ENCODE assay signal across 34 cellular contexts in genomic region chr6:33690766-33691165, GRCh38. TPM values are rescaled to one million over a fixed set of nuclear protein-coding genes. Genes with fewer than 3 reads are reported as not detected.
DNase-seq lines count a peak whose midpoint lies in the region; ATAC-seq and TF ChIP-seq lines count a peak whose summit lies in the region.
"Had no signal": no experiment of that assay in that cellular context is flagged by ENCODE, and none has a peak within 500 bp of the region (broad histone marks: within the 10 kb centered on the region; RNA-seq: fewer than 3 reads in every experiment).

No MANE protein-coding gene starts in this region.

- intact Hi-C loops in Right ventricle myocardium inferior (cut with DNase I) (loop anchor here (10.0 kb wide), 1 partner anchor 276 kb away; the partner anchor contains the start of genes CUTA and PHF1), cardiac septum (cut with DNase I) (loop anchor here (10.0 kb wide), 1 partner anchor 276 kb away; the partner anchor contains the start of genes CUTA and PHF1), Caco-2 (cut with micrococcal nuclease; ENCODE audit: unreplicated experiment) (no loop called here)

- H3K4me3 Mint-ChIP-seq in CD8-positive, alpha-beta memory T cell = no peak overlapping the region
- H3K4me3 Mint-ChIP-seq in T-helper 17 cell (no peak overlapping the region), Caco-2 (ENCODE audit: unreplicated experiment) (no peak overlapping the region)
- no peak overlapping the region for H3K4me3 Mint-ChIP-seq in naive thymus-derived CD8-positive, alpha-beta T cell
- H3K4me3 Mint-ChIP-seq: activated naive CD8-positive, alpha-beta T cell treated with anti-CD3 and anti-CD28 coated beads, Interleukin-2, amount 10 ng/mL, durations not matched to agents 7 days and 5 days; nephron progenitor cell; stimulated activated naive B cell treated with anti-CD40 and anti-IgM and Interleukin-4, amounts not matched to agents 10 μg/mL and 1 μg/mL and 100 μg/mL, for 72 hours had no signal

- no peaks in the 10 kb centered on the region for H3K27me3 ChIP-seq in CD8-positive, alpha-beta memory T cell (ENCODE audit: insufficient read depth, low read length, poor library complexity, severe bottlenecking)
- no peaks in the 10 kb centered on the region for H3K27me3 ChIP-seq in Caco-2 (replicated peaks; ENCODE audit: control insufficient read depth, insufficient read depth, low read length)
- H3K27me3 ChIP-seq: BE2C, colonic mucosa, pancreas, suprapubic skin, upper lobe of right lung had no signal

- no peak for TF ChIP-seq CTCF in Caco-2 (IDR thresholded peaks at IDR 0.05; ENCODE audit: insufficient read depth in 1 of 2, low read depth in 1 of 2, low read length in 1 of 2, severe bottlenecking in 1 of 2, unreplicated experiment in 1 of 2)

- ATAC-seq in Right ventricle myocardium inferior (no peak), T-helper 17 cell (no peak)
- no peak for ATAC-seq in naive thymus-derived CD8-positive, alpha-beta T cell
- ATAC-seq: lower lobe of right lung; pancreas; PC-3; stimulated activated naive B cell treated with anti-CD40 and anti-IgM and Interleukin-4, amounts not matched to agents 10 μg/mL and 1 μg/mL and 100 μg/mL, for 72 hours; upper lobe of right lung had no signal

- H3K4me3 ChIP-seq in CD8-positive, alpha-beta memory T cell (ENCODE audit: low read length) = no peak overlapping the region
- H3K4me3 ChIP-seq in Caco-2 (ENCODE audit: low read depth, low read length) = no peak overlapping the region
- H3K4me3 ChIP-seq: colonic mucosa, HAP-1, lower lobe of right lung, pancreas, skin epidermis, suprapubic skin, upper lobe of right lung had no signal

- peaks cover 0 to 1% (median 0%) of the 10 kb centered on the region in 5 donors for H3K9me3 Mint-ChIP-seq in CD8-positive, alpha-beta memory T cell
- no peaks in the 10 kb centered on the region for H3K9me3 Mint-ChIP-seq in naive thymus-derived CD8-positive, alpha-beta T cell
- H3K9me3 Mint-ChIP-seq in Caco-2 (ENCODE audit: unreplicated experiment) = no peaks in the 10 kb centered on the region
- H3K9me3 Mint-ChIP-seq: activated naive CD8-positive, alpha-beta T cell treated with anti-CD3 and anti-CD28 coated beads, Interleukin-2, amount 10 ng/mL, durations not matched to agents 7 days and 5 days; nephron progenitor cell; stimulated activated naive B cell treated with anti-CD40 and anti-IgM and Interleukin-4, amounts not matched to agents 10 μg/mL and 1 μg/mL and 100 μg/mL, for 72 hours had no signal

- H3K27me3 Mint-ChIP-seq in CD8-positive, alpha-beta memory T cell = peaks cover 0 to 2% of the 10 kb centered on the region in 2 donors
- no peaks in the 10 kb centered on the region for H3K27me3 Mint-ChIP-seq in T-helper 17 cell
- H3K27me3 Mint-ChIP-seq in naive thymus-derived CD8-positive, alpha-beta T cell = no peaks in the 10 kb centered on the region
- no peaks in the 10 kb centered on the region for H3K27me3 Mint-ChIP-seq in Caco-2 (ENCODE audit: insufficient read depth, unreplicated experiment)
- H3K27me3 Mint-ChIP-seq: activated naive CD8-positive, alpha-beta T cell treated with anti-CD3 and anti-CD28 coated beads, Interleukin-2, amount 10 ng/mL, durations not matched to agents 7 days and 5 days; stimulated activated naive B cell treated with anti-CD40 and anti-IgM and Interleukin-4, amounts not matched to agents 10 μg/mL and 1 μg/mL and 100 μg/mL, for 72 hours had no signal

- no peaks in the 10 kb centered on the region for H3K9me3 ChIP-seq in CD8-positive, alpha-beta memory T cell (ENCODE audit: low read length)
- H3K9me3 ChIP-seq in T-helper 17 cell (ENCODE audit: control insufficient read depth, low read length, poor library complexity, severe bottlenecking) (no peaks in the 10 kb centered on the region), Caco-2 (no peaks in the 10 kb centered on the region)
- H3K9me3 ChIP-seq: BE2C, colonic mucosa, HAP-1, lower lobe of right lung, pancreas, suprapubic skin, upper lobe of right lung had no signal

- no peak overlapping the region for H3K27ac ChIP-seq in CD8-positive, alpha-beta memory T cell (ENCODE audit: low read depth, low read length)
- H3K27ac ChIP-seq: colonic mucosa, lower lobe of right lung, pancreas, suprapubic skin, upper lobe of right lung, VCaP had no signal

- peaks cover 43% of the 10 kb centered on the region for H3K4me1 ChIP-seq in CD8-positive, alpha-beta memory T cell (ENCODE audit: insufficient read depth, low read length)
- peaks cover 8% of the 10 kb centered on the region for H3K4me1 ChIP-seq in Caco-2
- H3K4me1 ChIP-seq: colonic mucosa, HAP-1, pancreas had no signal

- BruUV-seq in Caco-2 (replicated peaks; lab: Mats Ljungman, UMichigan) = no TSS peak

- peaks cover 36 to 48% (median 41%) of the 10 kb centered on the region in 3 donors for H3K4me1 Mint-ChIP-seq in CD8-positive, alpha-beta memory T cell
- H3K4me1 Mint-ChIP-seq in T-helper 17 cell (peaks cover 39% of the 10 kb centered on the region), Caco-2 (ENCODE audit: low read depth, unreplicated experiment) (peaks cover 8% of the 10 kb centered on the region)
- peaks cover 20 to 49% (median 45%) of the 10 kb centered on the region in 4 donors for H3K4me1 Mint-ChIP-seq in naive thymus-derived CD8-positive, alpha-beta T cell

- peaks cover 12 to 91% (median 23%) of the 10 kb centered on the region in 3 donors for H3K36me3 Mint-ChIP-seq in CD8-positive, alpha-beta memory T cell
- H3K36me3 Mint-ChIP-seq in T-helper 17 cell (ENCODE audit: low read depth) = peaks cover 18% of the 10 kb centered on the region
- peaks cover 5 to 49% (median 24%) of the 10 kb centered on the region in 3 donors for H3K36me3 Mint-ChIP-seq in naive thymus-derived CD8-positive, alpha-beta T cell
- peaks cover 59% of the 10 kb centered on the region for H3K36me3 Mint-ChIP-seq in Caco-2 (ENCODE audit: insufficient read depth, unreplicated experiment)

- CTCF ChIA-PET in CD8-positive, alpha-beta memory T cell (lab: Charles Lee) = interaction anchor here (1.1 to 1.5 kb wide), 2 partner anchors 10 to 21 kb away, joined by 3 to 4 read pairs; partner anchors contain the start of gene UQCC2
- CTCF ChIA-PET in Caco-2 (lab: Charles Lee) = no interaction called here

- DNase-seq in Right ventricle myocardium inferior (ENCODE audit: missing footprints) (peak; percentile 61), cardiac septum (ENCODE audit: low spot score) (no peak), T-helper 17 cell (no peak), Caco-2 (no peak), T-helper 9 cell (no peak), HPDE6-E6E7 (ENCODE audit: extremely low spot score) (no peak)
- DNase-seq in CD8-positive, alpha-beta memory T cell = no peak
- no peak for DNase-seq in naive thymus-derived CD8-positive, alpha-beta T cell
- DNase-seq: activated CD4-positive, alpha-beta T cell treated with anti-CD3 and anti-CD28 coated beads for 4 hours; activated effector memory CD4-positive, alpha-beta T cell treated with Interleukin-2 at 50 U/mL for 16 hours; activated naive CD8-positive, alpha-beta T cell treated with anti-CD3 and anti-CD28 coated beads, Interleukin-2, amount 10 ng/mL, durations not matched to agents 7 days and 5 days; aorta; BE2C; colonic mucosa; DMS79; effector CD8-positive, alpha-beta T cell; islet precursor cell; lower lobe of right lung; MV-4-11; NCI-H146; NCI-H345; NCI-H69; nephron progenitor cell; PC-3; retina; SHP77 treated with DMSO at 0.1 percent for 48 hours; stimulated activated naive B cell treated with anti-CD40 and anti-IgM and Interleukin-4, amounts not matched to agents 10 μg/mL and 1 μg/mL and 100 μg/mL, for 72 hours; upper lobe of right lung had no signal

- H3K27ac Mint-ChIP-seq in CD8-positive, alpha-beta memory T cell = peak overlapping the region in 6 of 8 donors; percentile 70 to 97 (median 94)
- peak overlapping the region; percentile 99 for H3K27ac Mint-ChIP-seq in T-helper 17 cell
- H3K27ac Mint-ChIP-seq in naive thymus-derived CD8-positive, alpha-beta T cell = peak overlapping the region in 9 of 10 donors; percentile 29 to 98 (median 95)
- no peak overlapping the region for H3K27ac Mint-ChIP-seq in Caco-2 (ENCODE audit: unreplicated experiment)
- H3K27ac Mint-ChIP-seq: nephron progenitor cell had no signal

- H3K36me3 ChIP-seq in CD8-positive, alpha-beta memory T cell (ENCODE audit: insufficient read depth, low read length) = peaks cover 51% of the 10 kb centered on the region
- H3K36me3 ChIP-seq in Caco-2 (ENCODE audit: control insufficient read depth, insufficient read depth, low read length) = peaks cover 9% of the 10 kb centered on the region
- H3K36me3 ChIP-seq: BE2C had no signal

- POLR2A ChIA-PET in CD8-positive, alpha-beta memory T cell (lab: Charles Lee) = no interaction called here
- POLR2A ChIA-PET in naive thymus-derived CD8-positive, alpha-beta T cell (lab: Charles Lee) = interaction anchor here (1.2 kb wide), 1 partner anchor 20 kb away, joined by 4 read pairs; no protein-coding TSS in a partner anchor
- POLR2A ChIA-PET in Caco-2 (lab: Charles Lee) = no interaction called here

RNA-seq across cellular contexts. Expression of gene UQCC2, which starts 20.7 kb away (rescaled TPM):
- total RNA-seq in Right ventricle myocardium inferior (215 TPM), cardiac septum (209 TPM), T-helper 17 cell (10 to 100 TPM; 17.3 to 19.8 TPM), Caco-2 (2022) (115 and 122 TPM in 2 replicates)
- total RNA-seq in CD8-positive, alpha-beta memory T cell = 100 to 1,000 TPM; 150 to 157 TPM
- polyA plus RNA-seq in CD8-positive, alpha-beta memory T cell = 46.7 TPM
- 10 to 100 TPM; 23.3 to 24.7 TPM for total RNA-seq in naive thymus-derived CD8-positive, alpha-beta T cell
- 10 to 100 TPM; 44.4 to 57.7 (median 56.2) TPM for polyA plus RNA-seq in naive thymus-derived CD8-positive, alpha-beta T cell

RNA-seq across cellular contexts. Expression of gene IP6K3, which starts 55.9 kb away (rescaled TPM):
- total RNA-seq in Right ventricle myocardium inferior (47.6 TPM), cardiac septum (16.6 TPM), T-helper 17 cell (not detected), Caco-2 (2022) (0.44 and 0.45 TPM in 2 replicates)
- total RNA-seq in CD8-positive, alpha-beta memory T cell = not detected
- not detected for polyA plus RNA-seq in CD8-positive, alpha-beta memory T cell
- not detected for total RNA-seq in naive thymus-derived CD8-positive, alpha-beta T cell
- not detected for polyA plus RNA-seq in naive thymus-derived CD8-positive, alpha-beta T cell
- total RNA-seq: activated naive CD8-positive, alpha-beta T cell treated with anti-CD3 and anti-CD28 coated beads, Interleukin-2, amount 10 ng/mL, durations not matched to agents 7 days and 5 days; glomerular endothelial cell; PC-3 had no signal

Comparison
In these comparisons a context has a peak if more than half of its experiments do, and no peak if none do; other contexts are left out.
1. RNA of gene IP6K3, which starts 55.9 kb away (total RNA-seq): 47.6 TPM in Right ventricle myocardium inferior (single experiment) and 16.6 TPM in cardiac septum (single experiment); 0.44 to 0.45 TPM in Caco-2, not detected in CD8-positive, alpha-beta memory T cell, not detected in T-helper 17 cell and not detected in naive thymus-derived CD8-positive, alpha-beta T cell; every median in the first group is over 10 times any median in the second.